29 cellular contexts compared by ENCODE assay signal in the genomic region with DNA sequence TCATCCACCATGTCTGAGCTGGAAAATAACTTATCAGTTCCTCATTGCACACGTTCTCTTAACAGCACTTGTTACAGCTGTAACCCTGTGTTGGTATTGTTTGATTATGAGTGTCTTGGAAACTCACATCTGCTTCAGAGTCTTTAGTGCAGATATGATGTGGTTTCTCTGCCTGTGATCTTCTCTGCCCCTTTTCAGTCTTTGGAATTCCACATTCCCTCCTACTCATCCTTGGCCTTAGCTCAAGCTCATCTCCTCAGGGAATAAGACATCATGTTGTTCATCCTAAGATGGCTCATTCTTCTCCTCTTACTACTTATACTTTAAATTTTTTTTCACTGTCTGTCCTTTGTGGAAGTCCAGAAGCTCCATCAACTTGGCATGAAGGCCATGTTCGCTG.
"Had no signal": no experiment of that assay in that cellular context is flagged by ENCODE, and none has a peak within 500 bp of the region (broad histone marks: within the 10 kb centered on the region; RNA-seq: fewer than 3 reads in every experiment).

No MANE protein-coding gene starts in this region.

- H3K9me3 ChIP-seq: left lung, right lobe of liver, testis, uterus had no signal

- H3K36me3 ChIP-seq: heart right ventricle, left lung, right lobe of liver, uterus had no signal

- H3K4me3 Mint-ChIP-seq: activated naive CD4-positive, alpha-beta T cell treated with anti-CD3 and anti-CD28 coated beads, Interleukin-2, amount 10 ng/mL, durations not matched to agents 7 days and 5 days; activated T-cell treated with anti-CD3 and anti-CD28 coated beads, Interleukin-2, amount 50 U/mL, for 72 hours; brain; dendritic cell treated with granulocyte-macrophage colony-stimulating factor and Interleukin-4, amounts not matched to agents 40 ng/mL and 50 ng/mL, for 4 days; naive thymus-derived CD4-positive, alpha-beta T cell; neural crest cell; stimulated activated naive B cell treated with anti-CD40 and anti-IgM and Interleukin-4, amounts not matched to agents 10 μg/mL and 1 μg/mL and 100 μg/mL, for 72 hours; T-helper 1 cell treated with Interleukin-12 subunit alpha and Interleukin-12 subunit beta and Interleukin-4 antibody, amounts not matched to agents 30 μg/mL and 1 μg/mL, for 36 hours had no signal

- H3K4me3 ChIP-seq: heart right ventricle, left lung, lung, right lobe of liver, smooth muscle cell, testis, uterus had no signal

- H3K27ac Mint-ChIP-seq: activated naive CD4-positive, alpha-beta T cell treated with anti-CD3 and anti-CD28 coated beads, Interleukin-2, amount 10 ng/mL, durations not matched to agents 7 days and 5 days; activated T-cell treated with anti-CD3 and anti-CD28 coated beads, Interleukin-2, amount 50 U/mL, for 72 hours; brain; dendritic cell treated with granulocyte-macrophage colony-stimulating factor and Interleukin-4, amounts not matched to agents 40 ng/mL and 50 ng/mL, for 4 days; naive thymus-derived CD4-positive, alpha-beta T cell; stimulated activated naive B cell treated with anti-CD40 and anti-IgM and Interleukin-4, amounts not matched to agents 10 μg/mL and 1 μg/mL and 100 μg/mL, for 72 hours; T-helper 1 cell treated with Interleukin-12 subunit alpha and Interleukin-12 subunit beta and Interleukin-4 antibody, amounts not matched to agents 30 μg/mL and 1 μg/mL, for 36 hours had no signal

- ATAC-seq: activated T-cell treated with anti-CD3 and anti-CD28 coated beads, Interleukin-2, amount 50 U/mL, for 72 hours; heart right ventricle; left lung; naive thymus-derived CD4-positive, alpha-beta T cell; right lobe of liver; stimulated activated naive B cell treated with anti-CD40 and anti-IgM and Interleukin-4, amounts not matched to agents 10 μg/mL and 1 μg/mL and 100 μg/mL, for 72 hours had no signal

- DNase-seq: activated CD4-positive, alpha-beta T cell treated with anti-CD3 and anti-CD28 coated beads for 4 hours; activated CD4-positive, alpha-beta T cell treated with anti-CD3 and anti-CD28 coated beads, Interleukin-2, amount 50 U/mL, for 48 hours; activated CD4-positive, CD25-positive, alpha-beta regulatory T cell; activated effector memory CD4-positive, alpha-beta T cell treated with Interleukin-2 at 50 U/mL for 16 hours; activated naive CD4-positive, alpha-beta T cell treated with anti-CD3 and anti-CD28 coated beads, Interleukin-2, amount 10 ng/mL, durations not matched to agents 7 days and 5 days; activated T-cell treated with anti-CD3 and anti-CD28 coated beads, Interleukin-2, amount 50 U/mL, for 72 hours; anterior cingulate cortex; caudate nucleus; effector CD8-positive, alpha-beta T cell; erythroblast; heart right ventricle; left lung; naive thymus-derived CD4-positive, alpha-beta T cell; occipital lobe; posterior cingulate gyrus; right lobe of liver; stimulated activated CD4-positive, alpha-beta T cell treated with anti-CD3 and anti-CD28 coated beads, Interleukin-15, amount 100 ng/mL, for 24 hours; stimulated activated CD4-positive, alpha-beta T cell treated with anti-CD3 and anti-CD28 coated beads, Interleukin-2, amount 100 ng/mL, for 48 hours; stimulated activated CD8-positive, alpha-beta memory T cell treated with anti-CD3 and anti-CD28 coated beads, Interleukin-4, amount 100 ng/mL, for 48 hours; stimulated activated naive B cell treated with anti-CD40 and anti-IgM and Interleukin-4, amounts not matched to agents 10 μg/mL and 1 μg/mL and 100 μg/mL, for 72 hours; testis; trophoblast cell; uterus had no signal

- H3K4me1 Mint-ChIP-seq: activated naive CD4-positive, alpha-beta T cell treated with anti-CD3 and anti-CD28 coated beads, Interleukin-2, amount 10 ng/mL, durations not matched to agents 7 days and 5 days; neural crest cell; stimulated activated naive B cell treated with anti-CD40 and anti-IgM and Interleukin-4, amounts not matched to agents 10 μg/mL and 1 μg/mL and 100 μg/mL, for 72 hours had no signal

- H3K9me3 Mint-ChIP-seq: activated naive CD4-positive, alpha-beta T cell treated with anti-CD3 and anti-CD28 coated beads, Interleukin-2, amount 10 ng/mL, durations not matched to agents 7 days and 5 days; activated T-cell treated with anti-CD3 and anti-CD28 coated beads, Interleukin-2, amount 50 U/mL, for 72 hours; dendritic cell treated with granulocyte-macrophage colony-stimulating factor and Interleukin-4, amounts not matched to agents 40 ng/mL and 50 ng/mL, for 4 days; neural crest cell; stimulated activated naive B cell treated with anti-CD40 and anti-IgM and Interleukin-4, amounts not matched to agents 10 μg/mL and 1 μg/mL and 100 μg/mL, for 72 hours; T-helper 1 cell treated with Interleukin-12 subunit alpha and Interleukin-12 subunit beta and Interleukin-4 antibody, amounts not matched to agents 30 μg/mL and 1 μg/mL, for 36 hours had no signal

- H3K27me3 Mint-ChIP-seq: activated naive CD4-positive, alpha-beta T cell treated with anti-CD3 and anti-CD28 coated beads, Interleukin-2, amount 10 ng/mL, durations not matched to agents 7 days and 5 days had no signal

- H3K4me1 ChIP-seq: left lung, right lobe of liver, testis, uterus had no signal
